ENCODE assay signal across 8 cellular contexts in genomic region chr6:27814665-27815424, GRCh38.
DNase-seq lines count a peak whose midpoint lies in the region; ATAC-seq lines count a peak whose summit lies in the region.

No MANE protein-coding gene starts in this region.

- no peaks in the 10 kb centered on the region for H3K36me3 ChIP-seq in effector memory CD4-positive, alpha-beta T cell (ENCODE audit: control insufficient read depth, insufficient read depth, low read length)

- H3K4me1 Mint-ChIP-seq in activated CD4-positive, alpha-beta T cell treated with anti-CD3 and anti-CD28 coated beads, Interleukin-2, amount 10 ng/mL, durations not matched to agents 7 days and 5 days: peaks cover 63% of the 10 kb centered on the region
- H3K4me1 Mint-ChIP-seq in memory B cell: peaks cover 15% of the 10 kb centered on the region
- H3K4me1 Mint-ChIP-seq in stimulated activated naive CD8-positive, alpha-beta T cell treated with anti-CD3 and anti-CD28 coated beads, Interleukin-15, amount 100 ng/mL, for 72 hours: peaks cover 71% of the 10 kb centered on the region

- no peaks in the 10 kb centered on the region for H3K27me3 Mint-ChIP-seq in activated CD4-positive, alpha-beta T cell treated with anti-CD3 and anti-CD28 coated beads, Interleukin-2, amount 10 ng/mL, durations not matched to agents 7 days and 5 days
- H3K27me3 Mint-ChIP-seq in memory B cell: peaks cover 1% of the 10 kb centered on the region
- no peaks in the 10 kb centered on the region for H3K27me3 Mint-ChIP-seq in stimulated activated naive CD8-positive, alpha-beta T cell treated with anti-CD3 and anti-CD28 coated beads, Interleukin-15, amount 100 ng/mL, for 72 hours

- no peaks in the 10 kb centered on the region for H3K27me3 ChIP-seq in effector memory CD4-positive, alpha-beta T cell (replicated peaks; ENCODE audit: control insufficient read depth, insufficient read depth, low read length, poor library complexity, severe bottlenecking)

- peak overlapping the region; percentile 75 for H3K4me3 Mint-ChIP-seq in activated CD4-positive, alpha-beta T cell treated with anti-CD3 and anti-CD28 coated beads, Interleukin-2, amount 10 ng/mL, durations not matched to agents 7 days and 5 days
- peak overlapping the region; percentile 88 for H3K4me3 Mint-ChIP-seq in memory B cell
- H3K4me3 Mint-ChIP-seq in stimulated activated naive CD8-positive, alpha-beta T cell treated with anti-CD3 and anti-CD28 coated beads, Interleukin-15, amount 100 ng/mL, for 72 hours: peak overlapping the region; percentile 74 to 80

- H3K4me3 ChIP-seq in effector memory CD4-positive, alpha-beta T cell (ENCODE audit: insufficient read depth, low read depth, low read length, poor library complexity, severe bottlenecking): peak overlapping the region; percentile 40

- ATAC-seq in HG02981 (IDR thresholded peaks at IDR 0.05; ENCODE audit: unreplicated experiment) (peak; percentile 52), memory B cell (ENCODE audit: low read depth) (peak; percentile 75)
- peak; percentile 73 for ATAC-seq in stimulated activated naive CD8-positive, alpha-beta T cell treated with anti-CD3 and anti-CD28 coated beads, Interleukin-15, amount 100 ng/mL, for 72 hours

- CTCF ChIA-PET in activated CD4-positive, alpha-beta T cell treated with anti-CD3 and anti-CD28 coated beads, Interleukin-2, amount 10 ng/mL, durations not matched to agents 7 days and 5 days (lab: Charles Lee): interaction anchor here (0.6 to 1.5 kb wide), 5 partner anchors 9 to 1543 kb away, joined by 3 to 5 read pairs (median 3); a partner anchor contains a TSS

- no peaks in the 10 kb centered on the region for H3K9me3 Mint-ChIP-seq in activated CD4-positive, alpha-beta T cell treated with anti-CD3 and anti-CD28 coated beads, Interleukin-2, amount 10 ng/mL, durations not matched to agents 7 days and 5 days
- H3K9me3 Mint-ChIP-seq in memory B cell: peaks cover 1% of the 10 kb centered on the region
- no peaks in the 10 kb centered on the region for H3K9me3 Mint-ChIP-seq in stimulated activated naive CD8-positive, alpha-beta T cell treated with anti-CD3 and anti-CD28 coated beads, Interleukin-15, amount 100 ng/mL, for 72 hours

- H3K4me1 ChIP-seq in effector memory CD4-positive, alpha-beta T cell (ENCODE audit: control insufficient read depth, insufficient read depth, low read length, poor library complexity, severe bottlenecking): peaks cover 7% of the 10 kb centered on the region

- no peaks in the 10 kb centered on the region for H3K9me3 ChIP-seq in effector memory CD4-positive, alpha-beta T cell (ENCODE audit: control insufficient read depth, low read length)

- H3K36me3 Mint-ChIP-seq in activated CD4-positive, alpha-beta T cell treated with anti-CD3 and anti-CD28 coated beads, Interleukin-2, amount 10 ng/mL, durations not matched to agents 7 days and 5 days (ENCODE audit: low read depth): peaks cover 11% of the 10 kb centered on the region
- H3K36me3 Mint-ChIP-seq in memory B cell: peaks cover 4% of the 10 kb centered on the region

- DNase-seq in SHP77 (lab: John Stamatoyannopoulos, UW) (peak; percentile 91 to 97), SHP77 treated with DMSO at 0.1 percent for 48 hours (lab: John Stamatoyannopoulos, UW) (no peak), NCI-H526 treated with DMSO at 0.1 percent for 48 hours (lab: John Stamatoyannopoulos, UW) (peak; percentile 93), memory B cell (ENCODE audit: low spot score in 2 of 2) (peak; percentile 61 to 71)
- DNase-seq in activated CD4-positive, alpha-beta T cell treated with anti-CD3 and anti-CD28 coated beads, Interleukin-2, amount 10 ng/mL, durations not matched to agents 7 days and 5 days: peak; percentile 92
- peak; percentile 62 to 78 (median 66) for DNase-seq in effector memory CD4-positive, alpha-beta T cell
- peak; percentile 79 to 86 for DNase-seq in stimulated activated naive CD8-positive, alpha-beta T cell treated with anti-CD3 and anti-CD28 coated beads, Interleukin-15, amount 100 ng/mL, for 72 hours

- POLR2A ChIA-PET in activated CD4-positive, alpha-beta T cell treated with anti-CD3 and anti-CD28 coated beads, Interleukin-2, amount 10 ng/mL, durations not matched to agents 7 days and 5 days (lab: Charles Lee): interaction anchor here (0.5 to 9.7 kb wide), 19 partner anchors 9 to 1769 kb away, joined by 3 to 197 read pairs (median 4); a partner anchor contains a TSS

- H3K27ac ChIP-seq in effector memory CD4-positive, alpha-beta T cell (ENCODE audit: insufficient read depth, low read length, poor library complexity, severe bottlenecking): peak overlapping the region; percentile 42

- peak overlapping the region; percentile 97 for H3K27ac Mint-ChIP-seq in activated CD4-positive, alpha-beta T cell treated with anti-CD3 and anti-CD28 coated beads, Interleukin-2, amount 10 ng/mL, durations not matched to agents 7 days and 5 days
- peak overlapping the region; percentile 96 for H3K27ac Mint-ChIP-seq in memory B cell
- peak overlapping the region; percentile 94 to 99 for H3K27ac Mint-ChIP-seq in stimulated activated naive CD8-positive, alpha-beta T cell treated with anti-CD3 and anti-CD28 coated beads, Interleukin-15, amount 100 ng/mL, for 72 hours
